In genomic region chr7:22296265-22296566, GRCh38 we compare ENCODE assay signal across 17 cellular contexts.
"Had no signal": no experiment of that assay in that cellular context is flagged by ENCODE, and none has a peak within 500 bp of the region (broad histone marks: within the 10 kb centered on the region; RNA-seq: fewer than 3 reads in every experiment).

No MANE protein-coding gene starts in this region.

- H3K9me3 ChIP-seq: colonic mucosa, heart left ventricle had no signal

- DNase-seq: activated CD4-positive, alpha-beta memory T cell treated with anti-CD3 and anti-CD28 coated beads for 36 hours; activated CD4-positive, alpha-beta T cell treated with anti-CD3 and anti-CD28 coated beads for 1 hour; activated CD8-positive, alpha-beta memory T cell treated with anti-CD3 and anti-CD28 coated beads, Interleukin-2, amount 10 ng/mL, durations not matched to agents 7 days and 5 days; activated effector memory CD4-positive, alpha-beta T cell treated with Interleukin-2 at 50 U/mL for 16 hours; activated naive CD4-positive, alpha-beta T cell treated with anti-CD3 and anti-CD28 coated beads, Interleukin-2, amount 50 U/mL, for 16 hours; activated T-cell treated with anti-CD3 and anti-CD28 coated beads, Interleukin-2, amount 50 U/mL, for 24 hours; colonic mucosa; foreskin melanocyte; heart left ventricle; immature natural killer cell; left cardiac atrium; naive thymus-derived CD8-positive, alpha-beta T cell; posterior cingulate gyrus; stimulated activated CD4-positive, alpha-beta T cell treated with anti-CD3 and anti-CD28 coated beads, Interleukin-2, amount 100 ng/mL, for 48 hours; stimulated activated naive CD4-positive, alpha-beta T cell; T-cell; T1000 had no signal

- H3K36me3 ChIP-seq: colonic mucosa, heart left ventricle had no signal

- H3K27me3 ChIP-seq: colonic mucosa, heart left ventricle had no signal

- H3K4me1 ChIP-seq: colonic mucosa had no signal

- H3K27ac ChIP-seq: colonic mucosa had no signal

- H3K27ac Mint-ChIP-seq: activated CD4-positive, alpha-beta memory T cell treated with anti-CD3 and anti-CD28 coated beads for 36 hours; activated CD8-positive, alpha-beta memory T cell treated with anti-CD3 and anti-CD28 coated beads, Interleukin-2, amount 10 ng/mL, durations not matched to agents 7 days and 5 days; activated T-cell treated with anti-CD3 and anti-CD28 coated beads, Interleukin-2, amount 50 U/mL, for 24 hours; immature natural killer cell; naive thymus-derived CD8-positive, alpha-beta T cell; T-cell had no signal

- H3K4me3 Mint-ChIP-seq: activated CD4-positive, alpha-beta memory T cell treated with anti-CD3 and anti-CD28 coated beads for 36 hours; activated CD8-positive, alpha-beta memory T cell treated with anti-CD3 and anti-CD28 coated beads, Interleukin-2, amount 10 ng/mL, durations not matched to agents 7 days and 5 days; activated T-cell treated with anti-CD3 and anti-CD28 coated beads, Interleukin-2, amount 50 U/mL, for 24 hours; immature natural killer cell; naive thymus-derived CD8-positive, alpha-beta T cell; T-cell had no signal

- ATAC-seq: naive thymus-derived CD8-positive, alpha-beta T cell; T-cell had no signal

- H3K36me3 Mint-ChIP-seq: activated CD4-positive, alpha-beta memory T cell treated with anti-CD3 and anti-CD28 coated beads for 36 hours; activated CD8-positive, alpha-beta memory T cell treated with anti-CD3 and anti-CD28 coated beads, Interleukin-2, amount 10 ng/mL, durations not matched to agents 7 days and 5 days; immature natural killer cell; naive thymus-derived CD8-positive, alpha-beta T cell; T-cell had no signal

- H3K9me3 Mint-ChIP-seq: activated CD4-positive, alpha-beta memory T cell treated with anti-CD3 and anti-CD28 coated beads for 36 hours; immature natural killer cell; naive thymus-derived CD8-positive, alpha-beta T cell; T-cell had no signal

- H3K4me3 ChIP-seq: colonic mucosa, heart left ventricle had no signal
